Comparison of ENCODE assay signal across 31 cellular contexts in genomic region chr6:57259064-57259463, GRCh38. TPM values are rescaled to one million over a fixed set of nuclear protein-coding genes. Genes with fewer than 3 reads are reported as not detected.
DNase-seq lines count a peak whose midpoint lies in the region; ATAC-seq and TF ChIP-seq lines count a peak whose summit lies in the region.
"Had no signal": no experiment of that assay in that cellular context is flagged by ENCODE, and none has a peak within 500 bp of the region (broad histone marks: within the 10 kb centered on the region; RNA-seq: fewer than 3 reads in every experiment).

No MANE protein-coding gene starts in this region.

- DNase-seq in ELR (ENCODE audit: low read depth) (peak; percentile 13), ascending aorta (ENCODE audit: low spot score in 2 of 2) (no peak), tibial nerve (ENCODE audit: low spot score in 2 of 2) (no peak), NCI-H1436 treated with DMSO at 0.1 percent for 48 hours (lab: John Stamatoyannopoulos, UW) (no peak)
- no peak for DNase-seq in activated CD8-positive, alpha-beta memory T cell treated with anti-CD3 and anti-CD28 coated beads, Interleukin-2, amount 10 ng/mL, durations not matched to agents 7 days and 5 days
- no peak for DNase-seq in CD8-positive, alpha-beta T cell
- DNase-seq: ACHN; activated CD4-positive, alpha-beta T cell treated with anti-CD3 and anti-CD28 coated beads for 1 hour; activated CD8-positive, alpha-beta T cell treated with anti-CD3 and anti-CD28 coated beads, Interleukin-2, amount 10 ng/mL, durations not matched to agents 7 days and 5 days; activated gamma-delta T cell treated with Interleukin-2 at 50 U/mL for 16 hours; activated naive CD8-positive, alpha-beta T cell treated with anti-CD3 and anti-CD28 coated beads, Interleukin-2, amount 50 U/mL, for 24 hours; activated T-cell treated with anti-CD3 and anti-CD28 coated beads, Interleukin-2, amount 50 U/mL, for 1 hour; cortex of kidney; DMS79; HCEC 1CT; naive B cell; NCI-H1092; NCI-H1930; NCI-H526 treated with DMSO at 0.1 percent for 48 hours; occipital lobe; retina; stimulated activated CD4-positive, alpha-beta T cell treated with anti-CD3 and anti-CD28 coated beads, Interleukin-12 subunit alpha, Interleukin-12 subunit beta, amount 100 ng/mL, for 4 hours; stimulated activated CD4-positive, alpha-beta T cell treated with anti-CD3 and anti-CD28 coated beads, Interleukin-4, amount 100 ng/mL, for 24 hours; stimulated activated naive CD4-positive, alpha-beta T cell; trophoblast cell had no signal

- no peaks in the 10 kb centered on the region for H3K9me3 ChIP-seq in ascending aorta
- no peaks in the 10 kb centered on the region for H3K9me3 ChIP-seq in muscle layer of duodenum (ENCODE audit: control insufficient read depth in 1 of 2, low read length in 2 of 2)
- no peaks in the 10 kb centered on the region for H3K9me3 ChIP-seq in stomach smooth muscle (ENCODE audit: control insufficient read depth in 2 of 2, low read length in 2 of 2)
- no peaks in the 10 kb centered on the region for H3K9me3 ChIP-seq in tibial nerve
- no peaks in the 10 kb centered on the region for H3K9me3 ChIP-seq in CD8-positive, alpha-beta T cell (ENCODE audit: low read length)

- H3K4me1 ChIP-seq in ascending aorta (peaks cover 15 to 45% of the 10 kb centered on the region in 2 donors), muscle layer of duodenum (ENCODE audit: control insufficient read depth in 1 of 2, insufficient read depth in 2 of 2, low read length in 2 of 2) (peaks cover 5 to 21% of the 10 kb centered on the region in 2 donors), stomach smooth muscle (ENCODE audit: control insufficient read depth, insufficient read depth, low read length) (peaks cover 47% of the 10 kb centered on the region), tibial nerve (peaks cover 0 to 22% (median 7%) of the 10 kb centered on the region in 4 donors)
- no peaks in the 10 kb centered on the region for H3K4me1 ChIP-seq in CD8-positive, alpha-beta T cell (ENCODE audit: insufficient read depth, low read length)

- TF ChIP-seq EP300 in tibial nerve (IDR thresholded peaks at IDR 0.05) = no peak

- no peaks in the 10 kb centered on the region for H3K36me3 Mint-ChIP-seq in activated CD8-positive, alpha-beta memory T cell treated with anti-CD3 and anti-CD28 coated beads, Interleukin-2, amount 10 ng/mL, durations not matched to agents 7 days and 5 days
- H3K36me3 Mint-ChIP-seq in CD8-positive, alpha-beta T cell = no peaks in the 10 kb centered on the region
- H3K36me3 Mint-ChIP-seq: memory B cell had no signal

- peaks cover 2% of the 10 kb centered on the region for H3K4me1 Mint-ChIP-seq in activated CD8-positive, alpha-beta memory T cell treated with anti-CD3 and anti-CD28 coated beads, Interleukin-2, amount 10 ng/mL, durations not matched to agents 7 days and 5 days
- no peaks in the 10 kb centered on the region for H3K4me1 Mint-ChIP-seq in CD8-positive, alpha-beta T cell (ENCODE audit: low read depth)
- H3K4me1 Mint-ChIP-seq: naive B cell had no signal

- H3K27me3 ChIP-seq in ascending aorta = no peaks in the 10 kb centered on the region
- no peaks in the 10 kb centered on the region for H3K27me3 ChIP-seq in muscle layer of duodenum (ENCODE audit: low read depth, low read length)
- H3K27me3 ChIP-seq in stomach smooth muscle (ENCODE audit: control insufficient read depth in 1 of 2, insufficient read depth in 2 of 2, low read length in 2 of 2) = no peaks in the 10 kb centered on the region
- no peaks in the 10 kb centered on the region for H3K27me3 ChIP-seq in tibial nerve
- H3K27me3 ChIP-seq in CD8-positive, alpha-beta T cell (ENCODE audit: insufficient read depth, low read length) = peaks cover 4% of the 10 kb centered on the region

- H3K27ac ChIP-seq in ascending aorta (peak overlapping the region; percentile 89 to 95), muscle layer of duodenum (ENCODE audit: low read length) (peak overlapping the region; percentile 62), stomach smooth muscle (ENCODE audit: low read length) (peak overlapping the region; percentile 98), tibial nerve (peak overlapping the region in 2 of 4 donors; percentile 81 to 91)
- no peak overlapping the region for H3K27ac ChIP-seq in CD8-positive, alpha-beta T cell (ENCODE audit: low read depth, low read length)

- H3K27me3 Mint-ChIP-seq in activated CD8-positive, alpha-beta memory T cell treated with anti-CD3 and anti-CD28 coated beads, Interleukin-2, amount 10 ng/mL, durations not matched to agents 7 days and 5 days = peaks cover 2% of the 10 kb centered on the region
- H3K27me3 Mint-ChIP-seq in CD8-positive, alpha-beta T cell (ENCODE audit: low read depth) = peaks cover 9% of the 10 kb centered on the region

- no peaks in the 10 kb centered on the region for H3K9me3 Mint-ChIP-seq in activated CD8-positive, alpha-beta memory T cell treated with anti-CD3 and anti-CD28 coated beads, Interleukin-2, amount 10 ng/mL, durations not matched to agents 7 days and 5 days (ENCODE audit: low read depth)
- H3K9me3 Mint-ChIP-seq in CD8-positive, alpha-beta T cell = no peaks in the 10 kb centered on the region
- H3K9me3 Mint-ChIP-seq: activated naive CD8-positive, alpha-beta T cell treated with anti-CD3 and anti-CD28 coated beads, Interleukin-2, amount 50 U/mL, for 24 hours; memory B cell; naive B cell; T-helper 1 cell treated with Interleukin-12 subunit alpha and Interleukin-12 subunit beta and Interleukin-4 antibody, amounts not matched to agents 30 μg/mL and 1 μg/mL, for 36 hours had no signal

- TF ChIP-seq CTCF in ascending aorta (IDR thresholded peaks at IDR 0.05) = no peak
- TF ChIP-seq CTCF in tibial nerve (IDR thresholded peaks at IDR 0.05) = no peak
- TF ChIP-seq CTCF in CD8-positive, alpha-beta T cell (IDR thresholded peaks at IDR 0.05) = no peak

- H3K36me3 ChIP-seq in ascending aorta (no peaks in the 10 kb centered on the region), muscle layer of duodenum (ENCODE audit: control insufficient read depth in 1 of 2, insufficient read depth in 2 of 2, low read length in 2 of 2) (peaks cover 0 to 8% of the 10 kb centered on the region in 2 donors), stomach smooth muscle (ENCODE audit: control insufficient read depth in 2 of 2, insufficient read depth in 2 of 2, low read length in 2 of 2) (no peaks in the 10 kb centered on the region), tibial nerve (no peaks in the 10 kb centered on the region)
- no peaks in the 10 kb centered on the region for H3K36me3 ChIP-seq in CD8-positive, alpha-beta T cell (ENCODE audit: insufficient read depth, low read length)

- no peak overlapping the region for H3K4me3 Mint-ChIP-seq in activated CD8-positive, alpha-beta memory T cell treated with anti-CD3 and anti-CD28 coated beads, Interleukin-2, amount 10 ng/mL, durations not matched to agents 7 days and 5 days
- H3K4me3 Mint-ChIP-seq in CD8-positive, alpha-beta T cell = no peak overlapping the region
- H3K4me3 Mint-ChIP-seq: activated CD8-positive, alpha-beta T cell treated with anti-CD3 and anti-CD28 coated beads, Interleukin-2, amount 10 ng/mL, durations not matched to agents 7 days and 5 days; activated naive CD8-positive, alpha-beta T cell treated with anti-CD3 and anti-CD28 coated beads, Interleukin-2, amount 50 U/mL, for 24 hours; memory B cell; naive B cell; T-helper 1 cell treated with Interleukin-12 subunit alpha and Interleukin-12 subunit beta and Interleukin-4 antibody, amounts not matched to agents 30 μg/mL and 1 μg/mL, for 36 hours had no signal

- no peak for TF ChIP-seq POLR2A in tibial nerve (IDR thresholded peaks at IDR 0.05)

- ATAC-seq in activated CD8-positive, alpha-beta memory T cell treated with anti-CD3 and anti-CD28 coated beads, Interleukin-2, amount 10 ng/mL, durations not matched to agents 7 days and 5 days = no peak
- no peak for ATAC-seq in CD8-positive, alpha-beta T cell
- ATAC-seq: activated CD8-positive, alpha-beta T cell treated with anti-CD3 and anti-CD28 coated beads, Interleukin-2, amount 10 ng/mL, durations not matched to agents 7 days and 5 days; activated naive CD8-positive, alpha-beta T cell treated with anti-CD3 and anti-CD28 coated beads, Interleukin-2, amount 50 U/mL, for 24 hours; GM12878; Panc1 had no signal

- H3K9ac ChIP-seq in stomach smooth muscle (ENCODE audit: low read length in 2 of 2) = peak overlapping the region in 1 of 2 donors; percentile 53

- POLR2A ChIA-PET in CD8-positive, alpha-beta T cell (lab: Charles Lee) = no interaction called here

- CTCF ChIA-PET in activated CD8-positive, alpha-beta memory T cell treated with anti-CD3 and anti-CD28 coated beads, Interleukin-2, amount 10 ng/mL, durations not matched to agents 7 days and 5 days (lab: Charles Lee) = no interaction called here
- CTCF ChIA-PET in CD8-positive, alpha-beta T cell (lab: Charles Lee) = no interaction called here

- no peak overlapping the region for H3K4me3 ChIP-seq in ascending aorta
- no peak overlapping the region for H3K4me3 ChIP-seq in muscle layer of duodenum (ENCODE audit: low read depth in 1 of 2, low read length in 2 of 2)
- no peak overlapping the region for H3K4me3 ChIP-seq in stomach smooth muscle (ENCODE audit: low read length in 2 of 2)
- no peak overlapping the region for H3K4me3 ChIP-seq in tibial nerve
- no peak overlapping the region for H3K4me3 ChIP-seq in CD8-positive, alpha-beta T cell (ENCODE audit: low read depth, low read length)
- H3K4me3 ChIP-seq: GM12878 had no signal

- WGBS in tibial nerve, 2 donors = 89 to 94% methylated on average over 2 of the region's 2 CpGs

- intact Hi-C loops in ascending aorta (cut with DNase I) = loop anchor here (2.0 to 10.0 kb wide), 2 partner anchors 16 to 884 kb away; no protein-coding TSS in a partner anchor
- intact Hi-C loops in CD8-positive, alpha-beta T cell (cut with DNase I, micrococcal nuclease) = no loop called here

- no peak overlapping the region for H3K27ac Mint-ChIP-seq in activated CD8-positive, alpha-beta memory T cell treated with anti-CD3 and anti-CD28 coated beads, Interleukin-2, amount 10 ng/mL, durations not matched to agents 7 days and 5 days
- H3K27ac Mint-ChIP-seq in CD8-positive, alpha-beta T cell = no peak overlapping the region
- H3K27ac Mint-ChIP-seq: activated CD8-positive, alpha-beta T cell treated with anti-CD3 and anti-CD28 coated beads, Interleukin-2, amount 10 ng/mL, durations not matched to agents 7 days and 5 days; activated naive CD8-positive, alpha-beta T cell treated with anti-CD3 and anti-CD28 coated beads, Interleukin-2, amount 50 U/mL, for 24 hours; memory B cell; naive B cell; T-helper 1 cell treated with Interleukin-12 subunit alpha and Interleukin-12 subunit beta and Interleukin-4 antibody, amounts not matched to agents 30 μg/mL and 1 μg/mL, for 36 hours had no signal

RNA-seq across cellular contexts. Expression of gene RAB23, which starts 37.0 kb away (rescaled TPM):
- total RNA-seq in ascending aorta = 19.9 TPM
- total RNA-seq in tibial nerve = 10 to 100 TPM; 17.1 to 26.8 (median 20.1) TPM
- 1 to 10 TPM; 3.3 to 3.9 TPM for total RNA-seq in activated CD8-positive, alpha-beta memory T cell treated with anti-CD3 and anti-CD28 coated beads, Interleukin-2, amount 10 ng/mL, durations not matched to agents 7 days and 5 days
- under 1 TPM; 0.08 TPM for total RNA-seq in CD8-positive, alpha-beta T cell

RNA-seq across cellular contexts. Expression of gene PRIM2, which starts 58.4 kb away (rescaled TPM):
- 0.85 TPM for total RNA-seq in ascending aorta
- 10 to 100 TPM in 2 of 4 donors, 1 to 10 TPM in 2; 8.4 to 12.9 (median 10.0) TPM for total RNA-seq in tibial nerve
- total RNA-seq in activated CD8-positive, alpha-beta memory T cell treated with anti-CD3 and anti-CD28 coated beads, Interleukin-2, amount 10 ng/mL, durations not matched to agents 7 days and 5 days = 10 to 100 TPM; 36.2 to 42.8 TPM
- 10 to 100 TPM in 1 of 2 experiments, 1 to 10 TPM in 1; 8.0 to 10.5 TPM for total RNA-seq in CD8-positive, alpha-beta T cell
